7 cellular contexts compared by ENCODE assay signal in genomic region chr3:170357176-170357919, GRCh38. TPM values are rescaled to one million over a fixed set of nuclear protein-coding genes. Genes with fewer than 3 reads are reported as not detected.
DNase-seq lines count a peak whose midpoint lies in the region; ATAC-seq and TF ChIP-seq lines count a peak whose summit lies in the region.

A gene with protein sequence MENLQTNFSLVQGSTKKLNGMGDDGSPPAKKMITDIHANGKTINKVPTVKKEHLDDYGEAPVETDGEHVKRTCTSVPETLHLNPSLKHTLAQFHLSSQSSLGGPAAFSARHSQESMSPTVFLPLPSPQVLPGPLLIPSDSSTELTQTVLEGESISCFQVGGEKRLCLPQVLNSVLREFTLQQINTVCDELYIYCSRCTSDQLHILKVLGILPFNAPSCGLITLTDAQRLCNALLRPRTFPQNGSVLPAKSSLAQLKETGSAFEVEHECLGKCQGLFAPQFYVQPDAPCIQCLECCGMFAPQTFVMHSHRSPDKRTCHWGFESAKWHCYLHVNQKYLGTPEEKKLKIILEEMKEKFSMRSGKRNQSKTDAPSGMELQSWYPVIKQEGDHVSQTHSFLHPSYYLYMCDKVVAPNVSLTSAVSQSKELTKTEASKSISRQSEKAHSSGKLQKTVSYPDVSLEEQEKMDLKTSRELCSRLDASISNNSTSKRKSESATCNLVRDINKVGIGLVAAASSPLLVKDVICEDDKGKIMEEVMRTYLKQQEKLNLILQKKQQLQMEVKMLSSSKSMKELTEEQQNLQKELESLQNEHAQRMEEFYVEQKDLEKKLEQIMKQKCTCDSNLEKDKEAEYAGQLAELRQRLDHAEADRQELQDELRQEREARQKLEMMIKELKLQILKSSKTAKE (plus strand): TSS chr3:170357715. CDS start chr3:170360332, 2,617 bp downstream.

- ATAC-seq in GM18517 (IDR thresholded peaks at IDR 0.05; ENCODE audit: unreplicated experiment) (peak; percentile 57), HG03039 (IDR thresholded peaks at IDR 0.05; ENCODE audit: unreplicated experiment) (peak; percentile 51)

- H3K79me2 ChIP-seq in hepatocyte: peaks cover 41% of the 10 kb centered on the region

- no peaks in the 10 kb centered on the region for H3K9me2 ChIP-seq in hepatocyte (replicated peaks; ENCODE audit: insufficient read depth)

- peak within 1 kb of the TSS; percentile 96 for H3K27ac ChIP-seq in hepatocyte

- peak within 1 kb of the TSS; percentile 40 for H2AFZ ChIP-seq in hepatocyte

- peak; percentile 14 for TF ChIP-seq CTCF in hepatocyte (IDR thresholded peaks at IDR 0.05; ENCODE audit: poor library complexity)
- TF ChIP-seq CTCF in retinal pigment epithelial cell (conservative IDR thresholded peaks at IDR 0.05; ENCODE audit: low read depth, low read length): no peak

- no peaks in the 10 kb centered on the region for H3K9me3 ChIP-seq in hepatocyte (ENCODE audit: low read depth)

- H4K20me1 ChIP-seq in hepatocyte (ENCODE audit: insufficient read depth, poor library complexity, severe bottlenecking): peaks cover 28% of the 10 kb centered on the region

- peaks cover 28% of the 10 kb centered on the region for H3K4me1 ChIP-seq in hepatocyte (ENCODE audit: insufficient read depth)

- no peaks in the 10 kb centered on the region for H3K36me3 ChIP-seq in hepatocyte (replicated peaks; ENCODE audit: insufficient read depth, low read depth)

- WGBS in hepatocyte (ENCODE audit: low lambda C conversion rate, missing lambda C conversion rate): 1% methylated on average over 42 of the region's 110 CpGs

- no peaks in the 10 kb centered on the region for H3K27me3 ChIP-seq in hepatocyte

- DNase-seq in NCI-H2081 (lab: John Stamatoyannopoulos, UW) (peak; percentile 97 to 99), T1000 (lab: John Stamatoyannopoulos, UW) (peak; percentile 88), astrocyte of the hippocampus (ENCODE audit: low read depth, low spot score) (peak; percentile 99), hepatocyte (ENCODE audit: low spot score) (peak; percentile 99), retinal pigment epithelial cell (ENCODE audit: low read depth) (peak; percentile 91)

- H3K4me3 ChIP-seq in hepatocyte: peak within 1 kb of the TSS; percentile 51
- H3K4me3 ChIP-seq in retinal pigment epithelial cell (ENCODE audit: low read length): peak within 1 kb of the TSS; percentile 81

- H3K4me2 ChIP-seq in hepatocyte: peak within 1 kb of the TSS; percentile 77

RNA-seq across cellular contexts. Expression of the gene that starts here (rescaled TPM):
- 79.3 and 87.5 TPM in 2 replicates for total RNA-seq in hepatocyte
- 28.3 and 28.9 TPM in 2 replicates for polyA plus RNA-seq in hepatocyte

Comparison
In these comparisons a context has a peak if more than half of its experiments do, and no peak if none do; other contexts are left out.
1. Peak in every context shown above with its lines: DNase-seq, ATAC-seq, H3K4me3 ChIP-seq and H3K27ac ChIP-seq.